8 cellular contexts compared by ENCODE assay signal in the genomic region with DNA sequence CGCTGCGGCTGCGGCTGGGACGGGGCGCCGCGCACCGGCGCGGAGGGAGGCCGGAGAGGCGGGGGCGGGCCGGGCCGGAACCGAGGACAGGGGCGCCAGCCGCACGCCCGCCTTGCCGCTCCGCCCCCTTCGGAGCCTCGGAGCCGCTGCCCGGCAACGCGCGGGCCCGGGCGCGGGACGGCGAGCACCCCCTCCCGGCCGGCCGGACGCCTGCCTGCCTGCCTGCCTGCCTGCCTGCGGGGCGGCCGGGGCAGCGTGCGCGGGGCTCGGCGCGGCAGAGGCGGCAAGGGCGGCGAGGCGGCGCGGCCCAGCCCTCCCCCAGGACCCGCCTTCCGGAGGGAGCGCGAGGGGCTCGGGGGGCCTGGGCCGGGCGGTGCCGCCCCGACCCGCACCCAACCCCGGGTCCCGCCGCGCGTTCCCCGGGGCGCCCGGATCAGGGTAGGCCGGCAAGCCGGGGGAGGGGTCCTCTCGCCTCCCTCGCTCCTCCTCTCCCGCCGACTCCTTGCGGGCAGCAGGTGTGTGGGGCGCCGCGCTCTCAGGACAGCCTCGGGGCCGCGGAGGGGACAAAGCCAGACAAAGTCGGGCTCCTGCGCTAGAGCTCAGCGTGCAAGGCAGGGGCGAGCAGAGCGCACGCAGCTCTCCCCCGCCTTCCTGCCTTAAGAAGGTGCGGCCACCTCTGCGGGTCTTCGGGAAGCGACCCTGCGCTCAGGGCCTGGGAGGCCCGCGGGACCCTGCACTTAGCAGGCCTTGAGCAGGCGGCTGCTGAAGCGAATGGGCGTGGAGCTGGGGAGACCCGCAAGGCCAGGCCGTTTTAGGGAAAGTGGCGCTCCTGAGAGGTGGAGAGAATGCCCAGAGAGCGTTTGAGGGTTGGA. TPM values are rescaled to one million over a fixed set of nuclear protein-coding genes. Genes with fewer than 3 reads are reported as not detected.
DNase-seq lines count a peak whose midpoint lies in the region; ATAC-seq and TF ChIP-seq lines count a peak whose summit lies in the region.

A gene (minus strand): TSS at position 58 of the 872 bp plus-strand sequence. CDS start 120 bp downstream, outside the sequence.

- DNase-seq in DMS153 (lab: John Stamatoyannopoulos, UW) (peak; percentile 6), HT1080 (ENCODE audit: low read depth) (peak; percentile 52), RWPE2 (ENCODE audit: low spot score) (no peak), cardiac muscle cell (ENCODE audit: low read depth in 1 of 2, low spot score in 1 of 2) (peak; percentile 76 to 87), posterior cingulate gyrus (peak in 9 of 10 donors; percentile 37 to 94 (median 54)), middle frontal gyrus (ENCODE audit: extremely low spot score, low spot score) (no peak)
- DNase-seq in activated naive CD8-positive, alpha-beta T cell treated with anti-CD3 and anti-CD28 coated beads for 36 hours = peak; percentile 79

- H3K9me3 ChIP-seq in RWPE2 (ENCODE audit: severe bottlenecking) = no peaks in the 10 kb centered on the region
- H3K9me3 ChIP-seq in cardiac muscle cell (ENCODE audit: low read depth) = no peaks in the 10 kb centered on the region

- intact Hi-C loops in posterior cingulate gyrus (cut with DNase I) = loop anchor here (10.0 kb wide), 1 partner anchor 97 kb away; no protein-coding TSS in a partner anchor

- H3K4me1 ChIP-seq in RWPE2 (ENCODE audit: insufficient read depth, poor library complexity, severe bottlenecking) (no peaks in the 10 kb centered on the region), cardiac muscle cell (ENCODE audit: low read depth) (peaks cover 10% of the 10 kb centered on the region)

- H3K27ac ChIP-seq in RWPE2 (ENCODE audit: poor library complexity, severe bottlenecking) = no peak within 1 kb of the TSS
- H3K27ac ChIP-seq in cardiac muscle cell = peak within 1 kb of the TSS; percentile 67

- H3K36me3 ChIP-seq in RWPE2 (ENCODE audit: low read depth) = no peaks in the 10 kb centered on the region
- H3K36me3 ChIP-seq in cardiac muscle cell = no peaks in the 10 kb centered on the region

- H3K4me1 Mint-ChIP-seq in activated naive CD8-positive, alpha-beta T cell treated with anti-CD3 and anti-CD28 coated beads for 36 hours = peaks cover 10% of the 10 kb centered on the region

- H3K9me3 Mint-ChIP-seq in activated naive CD8-positive, alpha-beta T cell treated with anti-CD3 and anti-CD28 coated beads for 36 hours = no peaks in the 10 kb centered on the region

- H3K27me3 ChIP-seq in RWPE2 (ENCODE audit: insufficient read depth, poor library complexity, severe bottlenecking) = no peaks in the 10 kb centered on the region
- no peaks in the 10 kb centered on the region for H3K27me3 ChIP-seq in cardiac muscle cell

- no peaks in the 10 kb centered on the region for H3K36me3 Mint-ChIP-seq in activated naive CD8-positive, alpha-beta T cell treated with anti-CD3 and anti-CD28 coated beads for 36 hours

- TF ChIP-seq CTCF in RWPE2 (IDR thresholded peaks at IDR 0.05; ENCODE audit: poor library complexity, severe bottlenecking) = peak; percentile 76
- no peak for TF ChIP-seq CTCF in cardiac muscle cell (IDR thresholded peaks at IDR 0.05; ENCODE audit: low read depth, low read length)

- H3K4me3 ChIP-seq in RWPE2 (ENCODE audit: severe bottlenecking) (peak within 1 kb of the TSS; percentile 89), cardiac muscle cell (peak within 1 kb of the TSS; percentile 78)

- peak within 1 kb of the TSS; percentile 38 for H3K27ac Mint-ChIP-seq in activated naive CD8-positive, alpha-beta T cell treated with anti-CD3 and anti-CD28 coated beads for 36 hours

- ATAC-seq in GM21367 (IDR thresholded peaks at IDR 0.05; ENCODE audit: unreplicated experiment) = peak; percentile 83
- ATAC-seq in RWPE2 (ENCODE audit: low read depth) = peak; percentile 75

- peaks cover 41% of the 10 kb centered on the region for H3K27me3 Mint-ChIP-seq in activated naive CD8-positive, alpha-beta T cell treated with anti-CD3 and anti-CD28 coated beads for 36 hours

- H3K4me3 Mint-ChIP-seq in activated naive CD8-positive, alpha-beta T cell treated with anti-CD3 and anti-CD28 coated beads for 36 hours = peak within 1 kb of the TSS; percentile 85

RNA-seq across cellular contexts. Expression of the gene that starts here (rescaled TPM):
- 2.4 and 4.1 TPM in 2 replicates for total RNA-seq in HT1080 (2014; rRNA removed; shearing (Covaris generic))
- 7.9 and 10.5 TPM in 2 replicates for polyA plus RNA-seq in HT1080 (2015; cell fraction: cytosol; rRNA removed)
- 11.2 and 12.6 TPM in 2 replicates for polyA plus RNA-seq in HT1080 (2015; cell fraction: nucleus; rRNA removed)
- total RNA-seq in activated naive CD8-positive, alpha-beta T cell treated with anti-CD3 and anti-CD28 coated beads for 36 hours = 1 to 10 TPM; 1.7 to 2.2 TPM
- total RNA-seq in cardiac muscle cell = 8.8 and 13.6 TPM in 2 replicates
- 7.5 and 8.8 TPM in 2 replicates for polyA plus RNA-seq in cardiac muscle cell

Comparison
In these comparisons a context has a peak if more than half of its experiments do, and no peak if none do; other contexts are left out.
1. DNase-seq: peak in DMS153 (single experiment), HT1080 (single experiment), activated naive CD8-positive, alpha-beta T cell treated with anti-CD3 and anti-CD28 coated beads for 36 hours (single experiment), cardiac muscle cell (2 of 2) and posterior cingulate gyrus (9 of 10); none in RWPE2 (single experiment) and middle frontal gyrus (single experiment).